18 cellular contexts compared by ENCODE assay signal in the genomic region with DNA sequence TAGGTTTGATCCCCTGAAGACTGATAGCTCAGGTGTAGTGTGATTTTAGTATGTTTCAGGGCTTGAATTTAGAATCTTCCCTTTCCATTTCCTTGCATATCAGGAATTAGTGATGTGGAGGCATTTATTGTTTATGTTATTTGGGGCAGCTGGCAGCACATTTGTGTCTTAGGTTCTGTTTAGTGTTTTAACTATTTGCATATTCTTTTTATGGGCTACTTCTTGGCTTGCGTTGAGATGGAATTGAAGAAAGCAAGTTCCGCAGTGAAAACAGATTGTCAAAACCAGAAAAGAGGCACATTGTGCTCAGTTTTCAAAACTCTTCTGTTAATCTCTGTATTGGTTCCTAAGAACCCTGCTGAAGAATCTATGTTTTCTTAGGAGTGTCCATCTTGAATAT.
"Had no signal": no experiment of that assay in that cellular context is flagged by ENCODE, and none has a peak within 500 bp of the region (broad histone marks: within the 10 kb centered on the region; RNA-seq: fewer than 3 reads in every experiment).

No MANE protein-coding gene starts in this region.

- H3K27me3 ChIP-seq: SJCRH30 had no signal

- H3K9me3 ChIP-seq: SJCRH30 had no signal

- H3K36me3 ChIP-seq: SJCRH30 had no signal

- H3K27ac ChIP-seq: RWPE1, SJCRH30 had no signal

- H3K4me3 ChIP-seq: SJCRH30 had no signal

- DNase-seq: Karpas-422, KG1, MM.1S, NCI-H1092 treated with DMSO at 0.1 percent for 48 hours, NCI-H1436, NCI-H187, NCI-H2029, NCI-H2081 treated with DMSO at 0.1 percent for 48 hours, NCI-H2171, NCI-H226, NCI-H446, NCI-H510A, NCI-H524 treated with DMSO at 0.1 percent for 48 hours, NCI-H69, NCI-H774, SHP77 treated with DMSO at 0.1 percent for 48 hours, SJCRH30 had no signal
